ENCODE assay signal across 9 cellular contexts in genomic region chr1:82411604-82412003, GRCh38.
"Had no signal": no experiment of that assay in that cellular context is flagged by ENCODE, and none has a peak within 500 bp of the region (broad histone marks: within the 10 kb centered on the region; RNA-seq: fewer than 3 reads in every experiment).

No MANE protein-coding gene starts in this region.

- H3K4me3 ChIP-seq: GM23338 had no signal

- ATAC-seq: GM23338 had no signal

- H2AFZ ChIP-seq: GM23338 had no signal

- H3K9ac ChIP-seq: KMS-11 had no signal

- FAIRE-seq: H1, H54, HTR-8/SVneo had no signal

- H3K27ac ChIP-seq: KMS-11 had no signal

- H3K4me2 ChIP-seq: GM23338, KMS-11 had no signal

- DNase-seq: H9, HCEC 1CT, Karpas-422, KBM-7 had no signal
